17 cellular contexts compared by ENCODE assay signal in the genomic region with DNA sequence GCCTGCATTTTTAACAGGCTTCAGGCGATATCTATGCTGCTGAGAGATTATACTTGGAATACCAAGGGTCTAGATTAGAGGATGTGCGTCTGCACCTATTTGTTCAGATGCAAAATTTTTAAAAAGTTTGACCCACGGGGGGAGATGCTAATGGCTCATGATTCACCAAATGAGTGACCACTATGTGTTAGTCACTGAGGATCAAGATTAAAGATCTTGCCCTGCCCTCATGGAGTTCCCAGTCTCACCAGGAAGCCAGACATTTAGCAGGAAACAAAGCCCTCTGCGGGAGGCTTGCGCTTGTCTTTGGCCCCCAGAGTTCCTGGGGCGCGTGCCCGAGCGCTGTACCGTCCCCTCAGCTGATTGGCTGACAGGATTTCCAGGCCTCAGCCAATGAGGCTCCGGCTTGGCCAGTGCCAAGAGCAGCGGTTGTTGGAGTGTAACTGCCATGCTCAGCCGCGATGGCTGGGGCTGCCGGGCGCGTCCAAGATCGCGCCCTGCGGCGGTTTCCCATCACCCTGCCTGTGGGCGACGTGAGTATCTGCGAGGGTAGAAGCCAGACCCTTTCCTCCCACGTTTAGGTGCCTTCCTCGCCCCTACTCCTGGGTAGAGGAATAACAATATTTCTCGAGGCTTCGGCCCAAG. TPM values are rescaled to one million over a fixed set of nuclear protein-coding genes. Genes with fewer than 3 reads are reported as not detected.
DNase-seq lines count a peak whose midpoint lies in the region; ATAC-seq, FAIRE-seq and TF ChIP-seq lines count a peak whose summit lies in the region.
"Had no signal": no experiment of that assay in that cellular context is flagged by ENCODE, and none has a peak within 500 bp of the region (broad histone marks: within the 10 kb centered on the region; RNA-seq: fewer than 3 reads in every experiment).

No MANE protein-coding gene starts in this region.

- H3K4me1 ChIP-seq in HepG2 (ENCODE audit: insufficient read depth, low read length) (peaks cover 29% of the 10 kb centered on the region), sigmoid colon (peaks cover 0 to 9% (median 5%) of the 10 kb centered on the region in 4 donors)
- H3K4me1 ChIP-seq: Caco-2 had no signal

- no TSS peak for BruUV-seq in HepG2 (replicated peaks; lab: Mats Ljungman, UMichigan)

- no peak overlapping the region for H3K9ac ChIP-seq in HepG2 (ENCODE audit: insufficient read depth, low read depth, low read length)

- TF ChIP-seq RAD21 in HepG2 (CRISPR knock-in tag; IDR thresholded peaks at IDR 0.05): no peak

- no peaks in the 10 kb centered on the region for H3K9me3 ChIP-seq in HepG2 (ENCODE audit: low read length)
- no peaks in the 10 kb centered on the region for H3K9me3 ChIP-seq in sigmoid colon
- H3K9me3 ChIP-seq: Caco-2 had no signal

- no peak overlapping the region for H3K4me2 ChIP-seq in HepG2 (ENCODE audit: low read depth, low read length)

- peaks cover 9% of the 10 kb centered on the region for H3K79me2 ChIP-seq in HepG2 (ENCODE audit: insufficient read depth, low read length)

- POLR2A ChIA-PET in HepG2 (lab: Yijun Ruan, JAX): no interaction called here

- H3K4me1 Mint-ChIP-seq in osteocyte (ENCODE audit: unreplicated experiment): peaks cover 13% of the 10 kb centered on the region

- no peak for ATAC-seq in HepG2

- no peaks in the 10 kb centered on the region for H3K9me3 Mint-ChIP-seq in osteocyte (ENCODE audit: unreplicated experiment)
- H3K9me3 Mint-ChIP-seq: CD8-positive, alpha-beta memory T cell had no signal

- DNase-seq in activated effector memory CD4-positive, alpha-beta T cell treated with anti-CD3 and anti-CD28 coated beads, Interleukin-2, amount 50 U/mL, for 16 hours: peak; percentile 49
- DNase-seq in activated effector memory CD4-positive, alpha-beta T cell treated with Interleukin-2 at 50 U/mL for 16 hours: no peak
- DNase-seq in HepG2 (ENCODE audit: low spot score) (no peak), sigmoid colon (peak; percentile 42), NCI-H526 (lab: John Stamatoyannopoulos, UW) (no peak), osteocyte (ENCODE audit: extremely low spot score, unreplicated experiment) (no peak), ureter (ENCODE audit: low spot score) (no peak)
- DNase-seq in activated CD4-positive, alpha-beta T cell treated with anti-CD3 and anti-CD28 coated beads for 4 hours: no peak
- DNase-seq: Caco-2; CD8-positive, alpha-beta memory T cell; DND-41; GF-D8; IMR-90 had no signal

- H4K20me1 ChIP-seq in HepG2 (ENCODE audit: insufficient read depth, low read length): no peaks in the 10 kb centered on the region

- CTCF ChIA-PET in HepG2 (lab: Yijun Ruan, JAX; ENCODE audit: low intra/inter-chr PET ratio, low total read pairs): no interaction called here

- H3K36me3 ChIP-seq in HepG2 (replicated peaks in 1 of 2; ENCODE audit: control insufficient read depth in 1 of 2, insufficient read depth in 2 of 2, low read length in 2 of 2) (no peaks in the 10 kb centered on the region), sigmoid colon (no peaks in the 10 kb centered on the region)

- H2AFZ ChIP-seq in HepG2 (ENCODE audit: low read length): no peak overlapping the region

- no peak for FAIRE-seq in HepG2 (lab: Jason Lieb, UNC)
- FAIRE-seq: GM19239, H54 had no signal

- no peak overlapping the region for H3K27ac Mint-ChIP-seq in osteocyte (ENCODE audit: unreplicated experiment)
- H3K27ac Mint-ChIP-seq: CD8-positive, alpha-beta memory T cell had no signal

- no peaks in the 10 kb centered on the region for H3K27me3 ChIP-seq in HepG2 (ENCODE audit: control insufficient read depth in 1 of 2, insufficient read depth in 2 of 2, low read length in 2 of 2)
- no peaks in the 10 kb centered on the region for H3K27me3 ChIP-seq in sigmoid colon

- H3K27ac ChIP-seq in HepG2 (ENCODE audit: extremely low read length, insufficient read depth, low read length) (no peak overlapping the region), sigmoid colon (no peak overlapping the region)
- H3K27ac ChIP-seq: 22Rv1 had no signal

- no peak for TF ChIP-seq POLR2A in HepG2 (IDR thresholded peaks at IDR 0.05; ENCODE audit: insufficient read depth in 1 of 2, low read depth in 2 of 2, low read length in 2 of 2)
- no peak for TF ChIP-seq POLR2A in sigmoid colon (IDR thresholded peaks at IDR 0.05)

- in situ Hi-C loops in HepG2 (cut with HindIII; ENCODE audit: extremely low pct_ligation_motif_present, low pct_unique_long_range_greater_than_20kb): no loop called here

- no peak overlapping the region for H3K4me3 Mint-ChIP-seq in osteocyte (ENCODE audit: unreplicated experiment)
- H3K4me3 Mint-ChIP-seq: CD14-positive monocyte; CD8-positive, alpha-beta memory T cell had no signal

- no peak overlapping the region for H3K4me3 ChIP-seq in HepG2 (replicated peaks in 1 of 3; ENCODE audit: insufficient read depth in 1 of 3, low read depth in 2 of 3, low read length in 3 of 3)
- no peak overlapping the region for H3K4me3 ChIP-seq in sigmoid colon

- intact Hi-C loops in HepG2 (cut with micrococcal nuclease; ENCODE audit: unreplicated experiment): no loop called here
- intact Hi-C loops in sigmoid colon (cut with DNase I): no loop called here

- no peak for TF ChIP-seq CTCF in HepG2 (CRISPR knock-in tag; IDR thresholded peaks at IDR 0.05)
- no peak for TF ChIP-seq CTCF in sigmoid colon (IDR thresholded peaks at IDR 0.05)
- TF ChIP-seq CTCF in osteocyte (IDR thresholded peaks at IDR 0.05): no peak

- no peaks in the 10 kb centered on the region for H3K27me3 Mint-ChIP-seq in osteocyte (ENCODE audit: unreplicated experiment)
- H3K27me3 Mint-ChIP-seq: CD8-positive, alpha-beta memory T cell had no signal

- no peaks in the 10 kb centered on the region for H3K36me3 Mint-ChIP-seq in osteocyte (ENCODE audit: unreplicated experiment)
- H3K36me3 Mint-ChIP-seq: CD14-positive monocyte had no signal

- TF ChIP-seq EP300 in HepG2 (IDR thresholded peaks at IDR 0.05; ENCODE audit: low read depth in 2 of 2, low read length in 2 of 2) (no peak), HepG2 (CRISPR knock-in tag; IDR thresholded peaks at IDR 0.05; ENCODE audit: borderline replicate concordance) (no peak), sigmoid colon (IDR thresholded peaks at IDR 0.05) (no peak)

- 88% methylated on average over 25 of the region's 28 CpGs for WGBS in HepG2 (ENCODE audit: low lambda C conversion rate)
- 95 to 96% methylated on average over 28 of the region's 28 CpGs for WGBS in sigmoid colon, 2 donors

RNA-seq across cellular contexts. Expression of a gene that starts 4.5 kb away (rescaled TPM):
- 36.2 and 45.1 TPM in 2 replicates for total RNA-seq in HepG2 (2016; rRNA removed; fragmentation: Illumina TruSeq; extraction: Trizol)
- 12.8 and 12.9 TPM in 2 replicates for total RNA-seq in HepG2 (2016; cell fraction: cytosol; rRNA removed; fragmentation: Illumina TruSeq; extraction: Trizol; ENCODE audit: low read depth)
- total RNA-seq in HepG2 (2016; cell fraction: insoluble cytoplasmic fraction; rRNA removed; fragmentation: Illumina TruSeq; extraction: Trizol): 39.6 and 45.1 TPM in 2 replicates
- total RNA-seq in HepG2 (2016; cell fraction: membrane; rRNA removed; fragmentation: Illumina TruSeq; extraction: Trizol): 23.3 and 24.2 TPM in 2 replicates
- 19.1 and 19.2 TPM in 2 replicates for total RNA-seq in HepG2 (2016; cell fraction: nucleus; rRNA removed; fragmentation: Illumina TruSeq; extraction: Trizol)
- polyA plus RNA-seq in HepG2 (2011; rRNA removed): 40.0 and 48.1 TPM in 2 replicates
- polyA plus RNA-seq in HepG2 (2011; cell fraction: cytosol; rRNA removed): 32.7 and 34.5 TPM in 2 replicates
- 37.9 and 40.4 TPM in 2 replicates for polyA plus RNA-seq in HepG2 (2011; cell fraction: nucleus; rRNA removed)
- polyA plus RNA-seq in HepG2 (2012): 44.8 and 46.5 TPM in 2 replicates
- polyA plus RNA-seq in HepG2 (2016; cell fraction: cytosol; fragmentation: Illumina TruSeq; extraction: Trizol; ENCODE audit: low read depth): 19.4 and 20.0 TPM in 2 replicates
- polyA plus RNA-seq in HepG2 (2016; cell fraction: insoluble cytoplasmic fraction; fragmentation: Illumina TruSeq; extraction: Trizol; ENCODE audit: low read depth): 52.7 and 69.9 TPM in 2 replicates
- 27.4 and 28.0 TPM in 2 replicates for polyA plus RNA-seq in HepG2 (2016; cell fraction: membrane; fragmentation: Illumina TruSeq; extraction: Trizol; ENCODE audit: low read depth)
- polyA plus RNA-seq in HepG2 (2016; cell fraction: nucleus; fragmentation: Illumina TruSeq; extraction: Trizol; ENCODE audit: insufficient read depth, low read depth): 38.1 and 41.2 TPM in 2 replicates
- polyA minus RNA-seq in HepG2 (2011; rRNA and poly(A)+ RNA removed; ENCODE audit: low replicate concordance): 14.4 and 19.9 TPM in 2 replicates
- 9.7 and 21.2 TPM in 2 replicates for polyA minus RNA-seq in HepG2 (2011; cell fraction: cytosol; rRNA and poly(A)+ RNA removed)
- 19.9 and 21.8 TPM in 2 replicates for polyA minus RNA-seq in HepG2 (2011; cell fraction: nucleus; rRNA and poly(A)+ RNA removed)
- 10 to 100 TPM; 16.6 to 27.1 (median 24.6) TPM for total RNA-seq in sigmoid colon
- polyA plus RNA-seq in sigmoid colon: 10 to 100 TPM; 21.7 to 34.2 (median 23.4) TPM
- total RNA-seq in osteocyte: 30.0 and 37.1 TPM in 2 replicates
- total RNA-seq in ureter: 35.8 TPM

RNA-seq across cellular contexts. Expression of a gene that starts 5.2 kb away (rescaled TPM):
- total RNA-seq in HepG2 (2016; rRNA removed; fragmentation: Illumina TruSeq; extraction: Trizol) (107 and 132 TPM in 2 replicates), sigmoid colon (10 to 100 TPM; 58.1 to 80.0 (median 61.9) TPM), osteocyte (297 and 313 TPM in 2 replicates), ureter (155 TPM)
- 36.0 and 36.9 TPM in 2 replicates for total RNA-seq in HepG2 (2016; cell fraction: cytosol; rRNA removed; fragmentation: Illumina TruSeq; extraction: Trizol; ENCODE audit: low read depth)
- 106 and 131 TPM in 2 replicates for total RNA-seq in HepG2 (2016; cell fraction: insoluble cytoplasmic fraction; rRNA removed; fragmentation: Illumina TruSeq; extraction: Trizol)
- 22.4 and 24.3 TPM in 2 replicates for total RNA-seq in HepG2 (2016; cell fraction: membrane; rRNA removed; fragmentation: Illumina TruSeq; extraction: Trizol)
- 86.2 and 93.2 TPM in 2 replicates for total RNA-seq in HepG2 (2016; cell fraction: nucleus; rRNA removed; fragmentation: Illumina TruSeq; extraction: Trizol)
- polyA plus RNA-seq in HepG2 (2011; rRNA removed) (132 and 163 TPM in 2 replicates), sigmoid colon (10 to 100 TPM; 19.8 to 45.8 (median 21.5) TPM)
- 137 and 146 TPM in 2 replicates for polyA plus RNA-seq in HepG2 (2011; cell fraction: cytosol; rRNA removed)
- 133 and 160 TPM in 2 replicates for polyA plus RNA-seq in HepG2 (2011; cell fraction: nucleus; rRNA removed)
- polyA plus RNA-seq in HepG2 (2012): 134 and 189 TPM in 2 replicates
- 4.3 and 4.9 TPM in 2 replicates for polyA plus RNA-seq in HepG2 (2016; cell fraction: cytosol; fragmentation: Illumina TruSeq; extraction: Trizol; ENCODE audit: low read depth)
- 108 and 115 TPM in 2 replicates for polyA plus RNA-seq in HepG2 (2016; cell fraction: insoluble cytoplasmic fraction; fragmentation: Illumina TruSeq; extraction: Trizol; ENCODE audit: low read depth)
- polyA plus RNA-seq in HepG2 (2016; cell fraction: membrane; fragmentation: Illumina TruSeq; extraction: Trizol; ENCODE audit: low read depth): 7.9 and 10.8 TPM in 2 replicates
- 108 and 116 TPM in 2 replicates for polyA plus RNA-seq in HepG2 (2016; cell fraction: nucleus; fragmentation: Illumina TruSeq; extraction: Trizol; ENCODE audit: insufficient read depth, low read depth)
- 201 and 270 TPM in 2 replicates for polyA minus RNA-seq in HepG2 (2011; rRNA and poly(A)+ RNA removed; ENCODE audit: low replicate concordance)
- polyA minus RNA-seq in HepG2 (2011; cell fraction: cytosol; rRNA and poly(A)+ RNA removed): 108 and 137 TPM in 2 replicates
- 94.2 and 166 TPM in 2 replicates for polyA minus RNA-seq in HepG2 (2011; cell fraction: nucleus; rRNA and poly(A)+ RNA removed)

RNA-seq across cellular contexts. Expression of a gene that starts 42.8 kb away (rescaled TPM):
- total RNA-seq in HepG2 (2016; rRNA removed; fragmentation: Illumina TruSeq; extraction: Trizol) (37.3 and 39.9 TPM in 2 replicates), sigmoid colon (10 to 100 TPM; 13.5 to 24.7 (median 14.1) TPM), osteocyte (55.2 and 66.2 TPM in 2 replicates), ureter (25.6 TPM)
- 5.3 and 5.4 TPM in 2 replicates for total RNA-seq in HepG2 (2016; cell fraction: cytosol; rRNA removed; fragmentation: Illumina TruSeq; extraction: Trizol; ENCODE audit: low read depth)
- total RNA-seq in HepG2 (2016; cell fraction: insoluble cytoplasmic fraction; rRNA removed; fragmentation: Illumina TruSeq; extraction: Trizol): 34.7 and 39.3 TPM in 2 replicates
- 18.9 and 19.3 TPM in 2 replicates for total RNA-seq in HepG2 (2016; cell fraction: membrane; rRNA removed; fragmentation: Illumina TruSeq; extraction: Trizol)
- total RNA-seq in HepG2 (2016; cell fraction: nucleus; rRNA removed; fragmentation: Illumina TruSeq; extraction: Trizol): 16.9 and 19.9 TPM in 2 replicates
- polyA plus RNA-seq in HepG2 (2011; rRNA removed) (11.9 and 13.1 TPM in 2 replicates), sigmoid colon (10 to 100 TPM in 1 of 3 donors, 1 to 10 TPM in 2; 5.4 to 12.4 (median 5.8) TPM)
- 9.7 and 11.4 TPM in 2 replicates for polyA plus RNA-seq in HepG2 (2011; cell fraction: cytosol; rRNA removed)
- 9.3 and 9.8 TPM in 2 replicates for polyA plus RNA-seq in HepG2 (2011; cell fraction: nucleus; rRNA removed)
- polyA plus RNA-seq in HepG2 (2012): 7.2 and 9.5 TPM in 2 replicates
- 3.1 and 3.2 TPM in 2 replicates for polyA plus RNA-seq in HepG2 (2016; cell fraction: cytosol; fragmentation: Illumina TruSeq; extraction: Trizol; ENCODE audit: low read depth)
- 28.6 and 29.3 TPM in 2 replicates for polyA plus RNA-seq in HepG2 (2016; cell fraction: insoluble cytoplasmic fraction; fragmentation: Illumina TruSeq; extraction: Trizol; ENCODE audit: low read depth)
- polyA plus RNA-seq in HepG2 (2016; cell fraction: membrane; fragmentation: Illumina TruSeq; extraction: Trizol; ENCODE audit: low read depth): 8.0 and 8.8 TPM in 2 replicates
- polyA plus RNA-seq in HepG2 (2016; cell fraction: nucleus; fragmentation: Illumina TruSeq; extraction: Trizol; ENCODE audit: insufficient read depth, low read depth): 26.7 and 27.4 TPM in 2 replicates
- polyA minus RNA-seq in HepG2 (2011; rRNA and poly(A)+ RNA removed; ENCODE audit: low replicate concordance): 8.3 and 9.3 TPM in 2 replicates
- 16.9 and 17.1 TPM in 2 replicates for polyA minus RNA-seq in HepG2 (2011; cell fraction: cytosol; rRNA and poly(A)+ RNA removed)
- polyA minus RNA-seq in HepG2 (2011; cell fraction: nucleus; rRNA and poly(A)+ RNA removed): 11.1 and 13.6 TPM in 2 replicates

RNA-seq across cellular contexts. Expression of a gene that starts 52.2 kb away (rescaled TPM):
- total RNA-seq in HepG2 (2016; rRNA removed; fragmentation: Illumina TruSeq; extraction: Trizol) (76.9 and 92.4 TPM in 2 replicates), sigmoid colon (10 to 100 TPM; 33.9 to 41.3 (median 37.9) TPM), osteocyte (47.0 and 52.3 TPM in 2 replicates), ureter (37.3 TPM)
- 16.1 and 17.3 TPM in 2 replicates for total RNA-seq in HepG2 (2016; cell fraction: cytosol; rRNA removed; fragmentation: Illumina TruSeq; extraction: Trizol; ENCODE audit: low read depth)
- total RNA-seq in HepG2 (2016; cell fraction: insoluble cytoplasmic fraction; rRNA removed; fragmentation: Illumina TruSeq; extraction: Trizol): 76.3 and 93.5 TPM in 2 replicates
- 22.7 and 23.6 TPM in 2 replicates for total RNA-seq in HepG2 (2016; cell fraction: membrane; rRNA removed; fragmentation: Illumina TruSeq; extraction: Trizol)
- total RNA-seq in HepG2 (2016; cell fraction: nucleus; rRNA removed; fragmentation: Illumina TruSeq; extraction: Trizol): 54.0 and 63.3 TPM in 2 replicates
- polyA plus RNA-seq in HepG2 (2011; rRNA removed) (41.4 and 43.9 TPM in 2 replicates), sigmoid colon (10 to 100 TPM; 12.0 to 24.4 (median 14.4) TPM)
- 42.7 and 50.0 TPM in 2 replicates for polyA plus RNA-seq in HepG2 (2011; cell fraction: cytosol; rRNA removed)
- polyA plus RNA-seq in HepG2 (2011; cell fraction: nucleus; rRNA removed): 26.1 and 32.0 TPM in 2 replicates
- polyA plus RNA-seq in HepG2 (2012): 34.4 and 41.8 TPM in 2 replicates
- 4.2 and 4.8 TPM in 2 replicates for polyA plus RNA-seq in HepG2 (2016; cell fraction: cytosol; fragmentation: Illumina TruSeq; extraction: Trizol; ENCODE audit: low read depth)
- polyA plus RNA-seq in HepG2 (2016; cell fraction: insoluble cytoplasmic fraction; fragmentation: Illumina TruSeq; extraction: Trizol; ENCODE audit: low read depth): 86.5 and 94.7 TPM in 2 replicates
- 10.6 and 11.5 TPM in 2 replicates for polyA plus RNA-seq in HepG2 (2016; cell fraction: membrane; fragmentation: Illumina TruSeq; extraction: Trizol; ENCODE audit: low read depth)
- 62.8 and 66.6 TPM in 2 replicates for polyA plus RNA-seq in HepG2 (2016; cell fraction: nucleus; fragmentation: Illumina TruSeq; extraction: Trizol; ENCODE audit: insufficient read depth, low read depth)
- 57.7 and 87.7 TPM in 2 replicates for polyA minus RNA-seq in HepG2 (2011; rRNA and poly(A)+ RNA removed; ENCODE audit: low replicate concordance)
- 42.7 and 56.5 TPM in 2 replicates for polyA minus RNA-seq in HepG2 (2011; cell fraction: cytosol; rRNA and poly(A)+ RNA removed)
- polyA minus RNA-seq in HepG2 (2011; cell fraction: nucleus; rRNA and poly(A)+ RNA removed): 57.8 and 68.4 TPM in 2 replicates

Comparison
In these comparisons a context has a peak if more than half of its experiments do, and no peak if none do; other contexts are left out.
1. DNase-seq: peak in activated effector memory CD4-positive, alpha-beta T cell treated with anti-CD3 and anti-CD28 coated beads, Interleukin-2, amount 50 U/mL, for 16 hours (single experiment) and sigmoid colon (single experiment); none in activated effector memory CD4-positive, alpha-beta T cell treated with Interleukin-2 at 50 U/mL for 16 hours (single experiment), HepG2 (single experiment), activated CD4-positive, alpha-beta T cell treated with anti-CD3 and anti-CD28 coated beads for 4 hours (0 of 2), NCI-H526 (0 of 2), osteocyte (single experiment) and ureter (single experiment).